In genomic region chr1:155646307-155646706, GRCh38 we compare ENCODE assay signal across 11 cellular contexts. TPM values are rescaled to one million over a fixed set of nuclear protein-coding genes. Genes with fewer than 3 reads are reported as not detected.
DNase-seq lines count a peak whose midpoint lies in the region; ATAC-seq and TF ChIP-seq lines count a peak whose summit lies in the region.
"Had no signal": no experiment of that assay in that cellular context is flagged by ENCODE, and none has a peak within 500 bp of the region (broad histone marks: within the 10 kb centered on the region; RNA-seq: fewer than 3 reads in every experiment).

No MANE protein-coding gene starts in this region.

- TF ChIP-seq POLR2A in NB4 (IDR thresholded peaks at IDR 0.05; ENCODE audit: extremely low read depth, insufficient read length), result no peak

- H3K4me3 ChIP-seq in NB4 (ENCODE audit: low read depth, low read length) (no peak overlapping the region), choroid plexus epithelial cell (ENCODE audit: low read depth, low read length) (no peak overlapping the region), osteoblast (ENCODE audit: insufficient read depth, low read length) (no peak overlapping the region)

- DNase-seq in CMK (ENCODE audit: low read depth) (peak; percentile 8), NB4 (ENCODE audit: low read depth) (peak; percentile 89), choroid plexus epithelial cell (ENCODE audit: low read depth) (peak; percentile 65), osteoblast (ENCODE audit: insufficient read length, low spot score, missing footprints) (no peak)
- DNase-seq: activated CD4-positive, alpha-beta T cell treated with anti-CD3 and anti-CD28 coated beads, Interleukin-2, amount 10 ng/mL, durations not matched to agents 24 days and 14 days; dermis blood vessel endothelial cell had no signal

- H3K27me3 ChIP-seq in osteoblast (ENCODE audit: insufficient read depth, low read length), result no peaks in the 10 kb centered on the region

- no peaks in the 10 kb centered on the region for H3K36me3 ChIP-seq in osteoblast (ENCODE audit: insufficient read depth, low read length)

- H3K27ac ChIP-seq in osteoblast (ENCODE audit: low read depth, low read length), result no peak overlapping the region
- H3K27ac ChIP-seq: KMS-11 had no signal

- TF ChIP-seq CTCF in NB4 (IDR thresholded peaks at IDR 0.05; ENCODE audit: low read depth, low read length) (no peak), choroid plexus epithelial cell (conservative IDR thresholded peaks at IDR 0.05; ENCODE audit: low read depth, low read length) (no peak), osteoblast (IDR thresholded peaks at IDR 0.05; ENCODE audit: extremely low read depth, low read depth, low read length) (no peak)

- H3K79me2 ChIP-seq in osteoblast (ENCODE audit: insufficient read depth, low read length), result peaks cover 3% of the 10 kb centered on the region

- H2AFZ ChIP-seq in osteoblast (ENCODE audit: low read length), result peak overlapping the region; percentile 56

- peaks cover 34% of the 10 kb centered on the region for H3K4me1 ChIP-seq in osteoblast (ENCODE audit: insufficient read depth, low read length)

- ATAC-seq in HG03354 (IDR thresholded peaks at IDR 0.05; ENCODE audit: poor library complexity, severe bottlenecking, unreplicated experiment), result no peak
- ATAC-seq in GM19328 (IDR thresholded peaks at IDR 0.05; ENCODE audit: unreplicated experiment), result no peak
- no peak for ATAC-seq in HG03460 (IDR thresholded peaks at IDR 0.05; ENCODE audit: unreplicated experiment)
- no peak for ATAC-seq in HG02678 (IDR thresholded peaks at IDR 0.05; ENCODE audit: unreplicated experiment)

- H3K4me2 ChIP-seq in osteoblast (ENCODE audit: insufficient read depth, low read length), result peak overlapping the region; percentile 58
- H3K4me2 ChIP-seq: KMS-11 had no signal

- no peaks in the 10 kb centered on the region for H4K20me1 ChIP-seq in osteoblast (ENCODE audit: insufficient read depth, low read length)

- H3K9me3 ChIP-seq in osteoblast (ENCODE audit: low read depth, low read length), result peaks cover 4% of the 10 kb centered on the region

RNA-seq across cellular contexts. Expression of gene MSTO1, which starts 36.3 kb away (rescaled TPM):
- total RNA-seq in osteoblast, result 25.3 and 28.6 TPM in 2 replicates

RNA-seq across cellular contexts. Expression of gene YY1AP1, which starts 42.3 kb away (rescaled TPM):
- 54.6 and 75.1 TPM in 2 replicates for total RNA-seq in osteoblast

RNA-seq across cellular contexts. Expression of gene DAP3, which starts 42.6 kb away (rescaled TPM):
- 73.1 and 82.2 TPM in 2 replicates for total RNA-seq in osteoblast
